Comparison of ENCODE assay signal across 12 cellular contexts in genomic region chr18:48844271-48844670, GRCh38.
"Had no signal": no experiment of that assay in that cellular context is flagged by ENCODE, and none has a peak within 500 bp of the region (broad histone marks: within the 10 kb centered on the region; RNA-seq: fewer than 3 reads in every experiment).

No MANE protein-coding gene starts in this region.

- DNase-seq: activated CD4-positive, alpha-beta T cell treated with anti-CD3 and anti-CD28 coated beads, Interleukin-2, amount 10 ng/mL, durations not matched to agents 24 days and 14 days; esophagus squamous epithelium; foreskin fibroblast; islet precursor cell; occipital lobe; stimulated activated CD4-positive, alpha-beta T cell treated with anti-CD3 and anti-CD28 coated beads, Interleukin-12 subunit alpha, Interleukin-12 subunit beta, amount 100 ng/mL, for 4 hours; stimulated activated naive CD4-positive, alpha-beta T cell treated with Interleukin-2 at 50 U/mL for 16 hours had no signal

- H3K4me1 ChIP-seq: prostate gland had no signal

- H3K36me3 ChIP-seq: esophagus squamous epithelium, left lung, prostate gland had no signal

- H3K4me3 Mint-ChIP-seq: activated CD4-positive, alpha-beta T cell treated with anti-CD3 and anti-CD28 coated beads, Interleukin-2, amount 10 ng/mL, durations not matched to agents 24 days and 14 days; activated naive CD4-positive, alpha-beta T cell treated with anti-CD3 and anti-CD28 coated beads, Interleukin-2, amount 50 U/mL, for 24 hours had no signal

- H3K27me3 Mint-ChIP-seq: activated naive CD4-positive, alpha-beta T cell treated with anti-CD3 and anti-CD28 coated beads, Interleukin-2, amount 50 U/mL, for 24 hours had no signal

- H3K4me3 ChIP-seq: esophagus squamous epithelium, left lung, prostate gland had no signal

- H3K9me3 ChIP-seq: esophagus squamous epithelium, left lung, prostate gland had no signal

- H3K36me3 Mint-ChIP-seq: activated naive CD4-positive, alpha-beta T cell treated with anti-CD3 and anti-CD28 coated beads, Interleukin-2, amount 50 U/mL, for 24 hours had no signal

- H3K9me3 Mint-ChIP-seq: activated T-helper 2 cell treated with anti-CD3 and anti-CD28 coated beads, Interferon-gamma antibody, Interleukin-2, Interleukin-4, amounts not matched to agents 10 μg/mL and 5 μg/mL and 100 μg/mL, durations not matched to agents 14 hours and 24 hours and 36 hours had no signal

- H3K27me3 ChIP-seq: esophagus squamous epithelium, left lung had no signal

- ATAC-seq: left lung, sciatic nerve had no signal

- H3K27ac ChIP-seq: esophagus squamous epithelium, left lung, prostate gland had no signal
